In the genomic region with DNA sequence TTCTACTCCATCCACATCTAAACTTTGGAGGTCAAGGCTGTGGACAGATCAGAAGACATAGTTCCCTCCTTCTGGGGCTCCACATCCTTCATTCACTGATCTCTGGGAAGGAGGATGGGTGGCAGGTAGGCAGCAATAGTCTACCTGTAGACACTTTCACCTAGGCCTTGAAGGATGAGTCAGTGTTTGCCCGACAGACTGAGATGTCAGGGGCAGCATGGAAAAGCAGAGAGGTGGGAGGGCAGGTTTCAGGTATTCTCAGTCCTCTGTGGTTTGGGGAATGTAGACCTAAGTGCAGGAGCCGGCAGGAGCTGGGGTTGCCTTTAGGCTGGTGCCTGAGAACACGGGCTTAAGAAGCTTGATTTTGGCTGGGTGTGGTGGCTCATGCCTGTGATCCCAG, we compare ENCODE assay signal across 10 cellular contexts.
DNase-seq lines count a peak whose midpoint lies in the region; ATAC-seq and TF ChIP-seq lines count a peak whose summit lies in the region.
"Had no signal": no experiment of that assay in that cellular context is flagged by ENCODE, and none has a peak within 500 bp of the region (broad histone marks: within the 10 kb centered on the region; RNA-seq: fewer than 3 reads in every experiment).

No MANE protein-coding gene starts in this region.

- H3K9me3 Mint-ChIP-seq in activated B cell treated with CpG ODN at 0.5 μM for 24 hours (no peaks in the 10 kb centered on the region), progenitor cell of endocrine pancreas (ENCODE audit: low read depth) (no peaks in the 10 kb centered on the region)
- H3K9me3 Mint-ChIP-seq: HFFc6 had no signal

- H3K4me3 Mint-ChIP-seq in activated B cell treated with CpG ODN at 0.5 μM for 24 hours = peak overlapping the region; percentile 86
- H3K4me3 Mint-ChIP-seq in progenitor cell of endocrine pancreas (ENCODE audit: low read depth) = peak overlapping the region; percentile 91

- H3K79me2 ChIP-seq in hepatocyte = peaks cover 22% of the 10 kb centered on the region

- CTCF ChIA-PET in activated B cell treated with CpG ODN at 0.5 μM for 24 hours (lab: Charles Lee) = interaction anchor here (0.9 kb wide), 1 partner anchor 167 kb away, joined by 3 read pairs; no protein-coding TSS in a partner anchor

- H3K36me3 Mint-ChIP-seq in activated B cell treated with CpG ODN at 0.5 μM for 24 hours (ENCODE audit: low read depth) (peaks cover 49% of the 10 kb centered on the region), progenitor cell of endocrine pancreas (ENCODE audit: insufficient read depth) (peaks cover 4% of the 10 kb centered on the region)

- intact Hi-C loops in activated B cell treated with CpG ODN at 0.5 μM for 24 hours (cut with micrococcal nuclease) = no loop called here

- H3K9me2 ChIP-seq in hepatocyte (replicated peaks; ENCODE audit: insufficient read depth) = no peaks in the 10 kb centered on the region

- H3K27me3 Mint-ChIP-seq in activated B cell treated with CpG ODN at 0.5 μM for 24 hours (no peaks in the 10 kb centered on the region), progenitor cell of endocrine pancreas (peaks cover 4% of the 10 kb centered on the region)

- peak overlapping the region; percentile 95 for H3K27ac ChIP-seq in hepatocyte

- no peak for TF ChIP-seq CTCF in activated B cell treated with CpG ODN at 0.5 μM for 24 hours (IDR thresholded peaks at IDR 0.05)
- TF ChIP-seq CTCF in hepatocyte (IDR thresholded peaks at IDR 0.05; ENCODE audit: poor library complexity) = no peak
- TF ChIP-seq CTCF in progenitor cell of endocrine pancreas (IDR thresholded peaks at IDR 0.05; ENCODE audit: unreplicated experiment) = no peak
- no peak for TF ChIP-seq CTCF in BE2C (IDR thresholded peaks at IDR 0.05; ENCODE audit: low read depth, low read length)

- POLR2A ChIA-PET in activated B cell treated with CpG ODN at 0.5 μM for 24 hours (lab: Charles Lee) = interaction anchor here (0.9 to 3.8 kb wide), 3 partner anchors 9 to 12 kb away, joined by 3 to 44 read pairs (median 7); a partner anchor contains a TSS

- H2AFZ ChIP-seq in hepatocyte = no peak overlapping the region

- peak overlapping the region; percentile 78 for H3K27ac Mint-ChIP-seq in activated B cell treated with CpG ODN at 0.5 μM for 24 hours
- H3K27ac Mint-ChIP-seq in progenitor cell of endocrine pancreas = no peak overlapping the region
- H3K27ac Mint-ChIP-seq: HFFc6 had no signal

- ATAC-seq in activated B cell treated with CpG ODN at 0.5 μM for 24 hours (ENCODE audit: low read depth) (no peak), GM18517 (IDR thresholded peaks at IDR 0.05; ENCODE audit: unreplicated experiment) (no peak), GM19328 (IDR thresholded peaks at IDR 0.05; ENCODE audit: unreplicated experiment) (no peak)

- H3K4me2 ChIP-seq in hepatocyte = peak overlapping the region; percentile 84

- H4K20me1 ChIP-seq in hepatocyte (ENCODE audit: insufficient read depth, poor library complexity, severe bottlenecking) = peaks cover 5% of the 10 kb centered on the region

- no peak overlapping the region for H3K4me3 ChIP-seq in hepatocyte
- H3K4me3 ChIP-seq in BE2C (ENCODE audit: low read depth, low read length) = no peak overlapping the region; the same call in 1 of the 2 replicates

- H3K36me3 ChIP-seq in hepatocyte (replicated peaks; ENCODE audit: insufficient read depth, low read depth) (no peaks in the 10 kb centered on the region), BE2C (peaks cover 29% of the 10 kb centered on the region)

- 82% methylated on average over 2 of the region's 3 CpGs for WGBS in hepatocyte (ENCODE audit: low lambda C conversion rate, missing lambda C conversion rate)

- H3K4me1 ChIP-seq in hepatocyte (ENCODE audit: insufficient read depth) (peaks cover 7% of the 10 kb centered on the region), BE2C (no peaks in the 10 kb centered on the region)

- H3K4me1 Mint-ChIP-seq in activated B cell treated with CpG ODN at 0.5 μM for 24 hours (peaks cover 24% of the 10 kb centered on the region), progenitor cell of endocrine pancreas (ENCODE audit: low read depth) (peaks cover 10% of the 10 kb centered on the region)

- H3K9me3 ChIP-seq in hepatocyte (ENCODE audit: low read depth) = no peaks in the 10 kb centered on the region
- no peaks in the 10 kb centered on the region for H3K9me3 ChIP-seq in BE2C

- H3K27me3 ChIP-seq in hepatocyte (no peaks in the 10 kb centered on the region), BE2C (no peaks in the 10 kb centered on the region)

- peak; percentile 22 for DNase-seq in activated CD8-positive, alpha-beta memory T cell treated with anti-CD3 and anti-CD28 coated beads, Interleukin-2, amount 50 U/mL, for 4 hours
- no peak for DNase-seq in activated CD8-positive, alpha-beta memory T cell treated with anti-CD3 and anti-CD28 coated beads, Interleukin-2, amount 50 U/mL, for 48 hours
- DNase-seq in activated B cell treated with CpG ODN at 0.5 μM for 24 hours (no peak), hepatocyte (ENCODE audit: low spot score) (no peak), progenitor cell of endocrine pancreas (ENCODE audit: low spot score, unreplicated experiment) (no peak), BE2C (no peak)
- DNase-seq: HFFc6, NCI-H526 had no signal
